ENCODE assay signal across 1 cellular context in the genomic region with DNA sequence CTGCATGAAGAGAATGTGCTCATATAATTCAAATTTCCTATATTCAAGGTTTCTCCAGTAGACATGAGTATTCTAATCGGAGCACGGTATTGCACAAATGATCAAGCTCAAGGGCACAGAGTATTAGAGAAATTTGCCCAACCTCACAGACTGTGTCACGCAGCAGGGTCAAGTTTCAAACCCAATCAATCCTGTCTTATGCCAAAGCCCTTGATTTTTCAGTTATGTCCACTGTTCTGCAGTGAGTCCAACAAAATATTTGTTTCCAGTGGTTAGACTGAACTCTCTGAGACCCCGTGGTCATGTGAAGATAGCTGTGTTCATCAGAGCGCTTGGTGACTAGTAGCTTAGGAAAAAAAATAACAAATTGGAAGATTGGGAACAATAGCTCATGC.
TF ChIP-seq lines count a peak whose summit lies in the region.

No MANE protein-coding gene starts in this region.

TF ChIP-seq in WTC11, 78 proteins besides CTCF, POLR2A, EP300 and RAD21 (continued from another document):
- TF ChIP-seq, protein P1, sequence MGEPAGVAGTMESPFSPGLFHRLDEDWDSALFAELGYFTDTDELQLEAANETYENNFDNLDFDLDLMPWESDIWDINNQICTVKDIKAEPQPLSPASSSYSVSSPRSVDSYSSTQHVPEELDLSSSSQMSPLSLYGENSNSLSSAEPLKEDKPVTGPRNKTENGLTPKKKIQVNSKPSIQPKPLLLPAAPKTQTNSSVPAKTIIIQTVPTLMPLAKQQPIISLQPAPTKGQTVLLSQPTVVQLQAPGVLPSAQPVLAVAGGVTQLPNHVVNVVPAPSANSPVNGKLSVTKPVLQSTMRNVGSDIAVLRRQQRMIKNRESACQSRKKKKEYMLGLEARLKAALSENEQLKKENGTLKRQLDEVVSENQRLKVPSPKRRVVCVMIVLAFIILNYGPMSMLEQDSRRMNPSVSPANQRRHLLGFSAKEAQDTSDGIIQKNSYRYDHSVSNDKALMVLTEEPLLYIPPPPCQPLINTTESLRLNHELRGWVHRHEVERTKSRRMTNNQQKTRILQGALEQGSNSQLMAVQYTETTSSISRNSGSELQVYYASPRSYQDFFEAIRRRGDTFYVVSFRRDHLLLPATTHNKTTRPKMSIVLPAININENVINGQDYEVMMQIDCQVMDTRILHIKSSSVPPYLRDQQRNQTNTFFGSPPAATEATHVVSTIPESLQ (CRISPR knock-in tag; IDR thresholded peaks at IDR 0.05) = no peak
- TF ChIP-seq ATF1 (CRISPR knock-in tag; IDR thresholded peaks at IDR 0.05) = no peak
